In the genomic region with DNA sequence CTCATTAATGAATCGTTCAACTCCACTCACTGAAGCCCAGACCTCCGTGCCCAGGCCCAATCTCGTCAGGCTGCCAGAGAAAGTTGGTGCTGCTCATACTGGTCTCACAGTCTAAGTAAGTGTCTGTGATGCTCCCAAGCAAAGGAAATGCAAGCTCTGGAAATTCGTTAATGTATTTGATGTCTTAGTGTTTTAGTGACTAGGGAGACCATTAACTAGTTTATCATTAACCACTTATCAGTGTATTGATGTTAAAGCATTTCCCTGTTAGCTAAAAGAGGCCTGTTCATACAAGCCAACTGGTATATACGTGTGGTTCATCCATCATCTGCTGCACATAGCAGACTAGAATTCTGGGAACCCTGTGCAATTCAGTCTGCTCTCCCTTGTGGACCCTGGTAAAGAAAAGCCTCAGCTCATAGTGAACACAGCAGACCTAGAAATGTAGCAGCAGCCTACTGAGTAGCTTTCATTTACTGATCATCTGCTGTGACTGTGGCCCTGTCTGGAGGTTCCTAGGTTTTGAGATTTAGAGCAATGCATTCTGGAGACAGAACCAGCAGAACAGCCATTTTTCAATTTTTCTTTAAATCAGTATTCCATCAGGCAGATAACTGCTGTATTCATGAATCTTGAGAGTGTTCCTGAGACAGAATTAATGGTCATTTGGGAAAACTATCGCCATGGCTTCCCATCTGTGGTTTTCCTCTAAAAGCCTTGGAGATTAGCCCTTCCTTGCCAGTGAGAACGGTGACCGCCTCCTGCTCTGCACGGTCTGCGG, we compare ENCODE assay signal across 22 cellular contexts. TPM values are rescaled to one million over a fixed set of nuclear protein-coding genes. Genes with fewer than 3 reads are reported as not detected.
DNase-seq lines count a peak whose midpoint lies in the region; ATAC-seq, FAIRE-seq and TF ChIP-seq lines count a peak whose summit lies in the region.
"Had no signal": no experiment of that assay in that cellular context is flagged by ENCODE, and none has a peak within 500 bp of the region (broad histone marks: within the 10 kb centered on the region; RNA-seq: fewer than 3 reads in every experiment).

No MANE protein-coding gene starts in this region.

- H3K27ac Mint-ChIP-seq in nephron progenitor cell: peak overlapping the region; percentile 61
- H3K27ac Mint-ChIP-seq: CD4-positive, CD25-positive, alpha-beta regulatory T cell; natural killer cell treated with Interleukin-12 subunit alpha and Interleukin-12 subunit beta and Interleukin-15 and Interleukin-18, amount 100 ng/mL, for 72 hours; stimulated activated memory B cell treated with anti-CD40 and anti-IgM and Interleukin-4, amounts not matched to agents 10 μg/mL and 1 μg/mL and 100 μg/mL, for 72 hours had no signal

- no peak for FAIRE-seq in A549 (lab: Jason Lieb, UNC)
- FAIRE-seq: endometrium, GM19239 had no signal

- H3K27me3 Mint-ChIP-seq in nephron progenitor cell (ENCODE audit: low read depth, poor library complexity): peaks cover 7% of the 10 kb centered on the region
- H3K27me3 Mint-ChIP-seq: natural killer cell treated with Interleukin-12 subunit alpha and Interleukin-12 subunit beta and Interleukin-15 and Interleukin-18, amount 100 ng/mL, for 72 hours; stimulated activated memory B cell treated with anti-CD40 and anti-IgM and Interleukin-4, amounts not matched to agents 10 μg/mL and 1 μg/mL and 100 μg/mL, for 72 hours had no signal

- 69% methylated on average over 10 of the region's 10 CpGs for WGBS in A549 (ENCODE audit: missing lambda C conversion rate)
- 64 to 65% methylated on average over 10 of the region's 10 CpGs for WGBS in esophagus squamous epithelium, 2 donors

- H3K27me3 ChIP-seq in Peyer's patch (no peaks in the 10 kb centered on the region), esophagus squamous epithelium (no peaks in the 10 kb centered on the region)
- H3K27me3 ChIP-seq: gastroesophageal sphincter, tibial artery had no signal

- in situ Hi-C loops in GM13977 (cut with MboI; ENCODE audit: low pct_unique_long_range_greater_than_20kb, low sequenced_read_pairs, unreplicated experiment): no loop called here

- no peak for TF ChIP-seq RAD21 in A549 (conservative IDR thresholded peaks at IDR 0.05 in 1 of 2, IDR thresholded peaks at IDR 0.05 in 1 of 2)

- H3K4me3 Mint-ChIP-seq in nephron progenitor cell: no peak overlapping the region
- H3K4me3 Mint-ChIP-seq: natural killer cell treated with Interleukin-12 subunit alpha and Interleukin-12 subunit beta and Interleukin-15 and Interleukin-18, amount 100 ng/mL, for 72 hours; stimulated activated memory B cell treated with anti-CD40 and anti-IgM and Interleukin-4, amounts not matched to agents 10 μg/mL and 1 μg/mL and 100 μg/mL, for 72 hours had no signal

- peaks cover 38% of the 10 kb centered on the region for H3K4me1 ChIP-seq in A549
- H3K4me1 ChIP-seq in Peyer's patch: peaks cover 1 to 78% (median 4%) of the 10 kb centered on the region in 4 donors
- H3K4me1 ChIP-seq in esophagus squamous epithelium: peaks cover 6 to 89% (median 35%) of the 10 kb centered on the region in 3 donors
- H3K4me1 ChIP-seq: HAP-1 had no signal

- H3K4me3 ChIP-seq in A549 (no peak overlapping the region), Peyer's patch (peak overlapping the region in 1 of 4 donors; percentile 6), esophagus squamous epithelium (no peak overlapping the region)
- H3K4me3 ChIP-seq: gastroesophageal sphincter, HAP-1, tibial artery had no signal

- ATAC-seq in A549: no peak
- ATAC-seq in HG03521 (IDR thresholded peaks at IDR 0.05; ENCODE audit: unreplicated experiment): no peak
- no peak for ATAC-seq in HG02610 (IDR thresholded peaks at IDR 0.05; ENCODE audit: unreplicated experiment)
- ATAC-seq: gastroesophageal sphincter; natural killer cell treated with Interleukin-12 subunit alpha and Interleukin-12 subunit beta and Interleukin-15 and Interleukin-18, amount 100 ng/mL, for 72 hours; stimulated activated memory B cell treated with anti-CD40 and anti-IgM and Interleukin-4, amounts not matched to agents 10 μg/mL and 1 μg/mL and 100 μg/mL, for 72 hours had no signal

- no peak for DNase-seq in A549 (ENCODE audit: low read depth in 1 of 2, low spot score in 1 of 2)
- DNase-seq in Peyer's patch: peak in 1 of 3 donors; percentile 51
- DNase-seq in esophagus squamous epithelium (lab: John Stamatoyannopoulos, UW): no peak
- DNase-seq in nephron progenitor cell: no peak
- DNase-seq in SHP77 (lab: John Stamatoyannopoulos, UW): no peak
- DNase-seq in GM13977 (ENCODE audit: low spot score): no peak
- DNase-seq: activated CD4-positive, CD25-positive, alpha-beta regulatory T cell; CD4-positive, CD25-positive, alpha-beta regulatory T cell; central memory CD4-positive, alpha-beta T cell; DND-41; NCI-H226; SIG-M5; tibial artery had no signal

- H3K4me1 Mint-ChIP-seq in nephron progenitor cell: peaks cover 42% of the 10 kb centered on the region

- no peak for TF ChIP-seq EP300 in A549 (IDR thresholded peaks at IDR 0.05)

- intact Hi-C loops in esophagus squamous epithelium (cut with DNase I): no loop called here

- H3K9me3 ChIP-seq in A549 (no peaks in the 10 kb centered on the region), Peyer's patch (no peaks in the 10 kb centered on the region), esophagus squamous epithelium (no peaks in the 10 kb centered on the region)
- H3K9me3 ChIP-seq: gastroesophageal sphincter, HAP-1, tibial artery had no signal

- no peak for TF ChIP-seq POLR2A in A549 (IDR thresholded peaks at IDR 0.05; ENCODE audit: low read length)
- no peak for TF ChIP-seq POLR2A in Peyer's patch (IDR thresholded peaks at IDR 0.05)
- no peak for TF ChIP-seq POLR2A in esophagus squamous epithelium (IDR thresholded peaks at IDR 0.05)

- H3K36me3 Mint-ChIP-seq in nephron progenitor cell (ENCODE audit: low read depth): peaks cover 54% of the 10 kb centered on the region

- peak overlapping the region in 1 of 2 experiments; percentile 47; a peak in 3 of 6 replicates for H3K27ac ChIP-seq in A549
- peak overlapping the region in 3 of 4 donors; percentile 65 to 93 (median 82) for H3K27ac ChIP-seq in Peyer's patch
- H3K27ac ChIP-seq in esophagus squamous epithelium: peak overlapping the region; percentile 55 to 88 (median 70)
- H3K27ac ChIP-seq: gastroesophageal sphincter, tibial artery had no signal

- POLR2A ChIA-PET in A549 (lab: Yijun Ruan, JAX): interaction anchor here (1.2 kb wide), 1 partner anchor 66 kb away, joined by 3 read pairs; no protein-coding TSS in a partner anchor

- H3K9me3 Mint-ChIP-seq in nephron progenitor cell: no peaks in the 10 kb centered on the region
- H3K9me3 Mint-ChIP-seq: CD4-positive, CD25-positive, alpha-beta regulatory T cell; natural killer cell treated with Interleukin-12 subunit alpha and Interleukin-12 subunit beta and Interleukin-15 and Interleukin-18, amount 100 ng/mL, for 72 hours; stimulated activated memory B cell treated with anti-CD40 and anti-IgM and Interleukin-4, amounts not matched to agents 10 μg/mL and 1 μg/mL and 100 μg/mL, for 72 hours had no signal

- H3K4me2 ChIP-seq in A549: peak overlapping the region; percentile 21; the same call in 2 of the 3 replicates

- H3K36me3 ChIP-seq in Peyer's patch: peaks cover 0 to 41% (median 0%) of the 10 kb centered on the region in 3 donors
- peaks cover 0 to 55% (median 18%) of the 10 kb centered on the region in 3 donors for H3K36me3 ChIP-seq in esophagus squamous epithelium

- TF ChIP-seq CTCF in A549 (IDR thresholded peaks at IDR 0.05) (no peak), Peyer's patch (IDR thresholded peaks at IDR 0.05) (no peak), esophagus squamous epithelium (IDR thresholded peaks at IDR 0.05) (no peak), nephron progenitor cell (IDR thresholded peaks at IDR 0.05) (no peak), GM13977 (IDR thresholded peaks at IDR 0.05; ENCODE audit: extremely low read depth, insufficient read depth, missing control alignments) (no peak)

- CTCF ChIA-PET in A549 (lab: Yijun Ruan, JAX): interaction anchor here (0.8 to 1.5 kb wide), 4 partner anchors 65 to 151 kb away, joined by 3 to 6 read pairs (median 3); no protein-coding TSS in a partner anchor

TF ChIP-seq in A549, 52 proteins besides CTCF, POLR2A, EP300 and RAD21 (continues in another document):
- TF ChIP-seq MYC (IDR thresholded peaks at IDR 0.05; ENCODE audit: borderline replicate concordance, low read length): no peak
- no peak for TF ChIP-seq RARB (CRISPR knock-in tag; IDR thresholded peaks at IDR 0.05)

RNA-seq across cellular contexts. Expression of gene AIFM3, which starts 15.7 kb away (rescaled TPM):
- polyA plus RNA-seq in A549 (2011; rRNA removed) (1.2 and 1.4 TPM in 2 replicates), A549 (2017; fragmentation: RNase III; extraction: RNeasy Plus Mini Kit Qiagen cat#74134 plus additional on column Dnase treatment) (2.3 to 4.0 TPM (median 3.6 TPM) in 3 replicates)
- polyA plus RNA-seq in A549 (2012; cell fraction: cytosol; rRNA removed): 2.9 TPM in 2 replicates
- polyA plus RNA-seq in A549 (2012; cell fraction: nucleus; rRNA removed): 19.7 and 21.2 TPM in 2 replicates
- 1.8 and 2.6 TPM in 2 replicates for polyA minus RNA-seq in A549 (2011; rRNA and poly(A)+ RNA removed)
- total RNA-seq in Peyer's patch (10 to 100 TPM in 3 of 4 donors, 1 to 10 TPM in 1; 9.5 to 21.9 (median 11.7) TPM), esophagus squamous epithelium (1 to 10 TPM in 2 of 4 donors, under 1 TPM in 2; 0.30 to 1.9 (median 0.94) TPM)
- total RNA-seq: T-helper 1 cell treated with Interleukin-12 subunit alpha and Interleukin-12 subunit beta and Interleukin-4 antibody, amounts not matched to agents 30 ng/mL and 1 ng/mL, for 36 hours had no signal
- polyA plus RNA-seq: CD4-positive, CD25-positive, alpha-beta regulatory T cell had no signal

RNA-seq across cellular contexts. Expression of gene LZTR1, which starts 30.8 kb away (rescaled TPM):
- 14.1 and 14.4 TPM in 2 replicates for polyA plus RNA-seq in A549 (2011; rRNA removed)
- polyA plus RNA-seq in A549 (2012; cell fraction: cytosol; rRNA removed): 19.7 and 23.3 TPM in 2 replicates
- polyA plus RNA-seq in A549 (2012; cell fraction: nucleus; rRNA removed): 123 and 173 TPM in 2 replicates
- 22.3 to 23.5 TPM (median 22.6 TPM) in 3 replicates for polyA plus RNA-seq in A549 (2017; fragmentation: RNase III; extraction: RNeasy Plus Mini Kit Qiagen cat#74134 plus additional on column Dnase treatment)
- polyA minus RNA-seq in A549 (2011; rRNA and poly(A)+ RNA removed): 22.8 and 27.5 TPM in 2 replicates
- 100 to 1,000 TPM in 1 of 4 donors, 10 to 100 TPM in 3; 65.5 to 144 (median 88.5) TPM for total RNA-seq in Peyer's patch
- 10 to 100 TPM; 15.3 to 44.4 (median 25.5) TPM for total RNA-seq in esophagus squamous epithelium

RNA-seq across cellular contexts. Expression of gene CRKL, which starts 34.1 kb away (rescaled TPM):
- polyA plus RNA-seq in A549 (2011; rRNA removed): 21.4 and 28.9 TPM in 2 replicates
- 9.2 and 12.1 TPM in 2 replicates for polyA plus RNA-seq in A549 (2012; cell fraction: cytosol; rRNA removed)
- 7.3 and 11.1 TPM in 2 replicates for polyA plus RNA-seq in A549 (2012; cell fraction: nucleus; rRNA removed)
- polyA plus RNA-seq in A549 (2017; fragmentation: RNase III; extraction: RNeasy Plus Mini Kit Qiagen cat#74134 plus additional on column Dnase treatment): 20.6 to 22.8 TPM (median 22.2 TPM) in 3 replicates
- 30.9 and 33.1 TPM in 2 replicates for polyA minus RNA-seq in A549 (2011; rRNA and poly(A)+ RNA removed)
- 10 to 100 TPM; 39.6 to 58.8 (median 58.2) TPM for total RNA-seq in Peyer's patch
- 10 to 100 TPM; 38.2 to 46.2 (median 44.4) TPM for total RNA-seq in esophagus squamous epithelium

RNA-seq across cellular contexts. Expression of gene THAP7, which starts 50.6 kb away (rescaled TPM):
- polyA plus RNA-seq in A549 (2011; rRNA removed): 15.5 and 15.9 TPM in 2 replicates
- polyA plus RNA-seq in A549 (2012; cell fraction: cytosol; rRNA removed): 29.7 and 39.2 TPM in 2 replicates
- 43.5 and 52.5 TPM in 2 replicates for polyA plus RNA-seq in A549 (2012; cell fraction: nucleus; rRNA removed)
- 18.4 to 22.7 TPM (median 19.7 TPM) in 3 replicates for polyA plus RNA-seq in A549 (2017; fragmentation: RNase III; extraction: RNeasy Plus Mini Kit Qiagen cat#74134 plus additional on column Dnase treatment)
- polyA minus RNA-seq in A549 (2011; rRNA and poly(A)+ RNA removed): 15.1 and 16.7 TPM in 2 replicates
- 10 to 100 TPM; 19.8 to 54.7 (median 29.5) TPM for total RNA-seq in Peyer's patch
- total RNA-seq in esophagus squamous epithelium: 10 to 100 TPM; 13.2 to 38.7 (median 32.0) TPM
